Comparison of ENCODE assay signal across 9 cellular contexts in the genomic region with DNA sequence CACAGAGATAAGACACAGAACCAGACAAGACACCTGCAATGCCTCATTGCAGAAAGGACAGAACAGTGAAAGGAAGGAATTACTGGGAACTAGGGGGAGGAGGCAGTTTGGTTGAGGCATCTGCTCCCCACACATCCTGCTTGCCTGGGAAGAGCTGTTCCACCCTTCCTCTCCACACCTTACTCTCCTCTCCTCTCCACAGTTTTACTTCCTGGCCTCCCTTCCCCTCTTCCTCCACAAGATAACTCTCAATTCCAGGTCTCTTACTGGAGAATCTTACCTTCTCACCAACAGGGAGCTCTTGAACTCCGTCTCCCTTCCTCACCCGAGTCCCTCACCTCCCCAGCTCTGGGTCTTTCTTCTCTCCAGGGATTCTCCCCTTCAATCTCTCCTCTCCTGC. TPM values are rescaled to one million over a fixed set of nuclear protein-coding genes. Genes with fewer than 3 reads are reported as not detected.
DNase-seq lines count a peak whose midpoint lies in the region; ATAC-seq and TF ChIP-seq lines count a peak whose summit lies in the region.
"Had no signal": no experiment of that assay in that cellular context is flagged by ENCODE, and none has a peak within 500 bp of the region (broad histone marks: within the 10 kb centered on the region; RNA-seq: fewer than 3 reads in every experiment).

No MANE protein-coding gene starts in this region.

- peak overlapping the region; percentile 93 for H3K4me3 Mint-ChIP-seq in stimulated activated naive CD8-positive, alpha-beta T cell treated with anti-CD3 and anti-CD28 coated beads, Interleukin-15, Interleukin-2, amounts not matched to agents 100 ng/mL and 50 ng/mL, for 24 hours

- no peaks in the 10 kb centered on the region for H3K27me3 Mint-ChIP-seq in stimulated activated naive CD8-positive, alpha-beta T cell treated with anti-CD3 and anti-CD28 coated beads, Interleukin-15, Interleukin-2, amounts not matched to agents 100 ng/mL and 50 ng/mL, for 24 hours

- H3K36me3 Mint-ChIP-seq in stimulated activated naive CD8-positive, alpha-beta T cell treated with anti-CD3 and anti-CD28 coated beads, Interleukin-15, Interleukin-2, amounts not matched to agents 100 ng/mL and 50 ng/mL, for 24 hours (ENCODE audit: low read depth), result peaks cover 60% of the 10 kb centered on the region

- H3K4me3 ChIP-seq in gastroesophageal sphincter (no peak overlapping the region), lower leg skin (ENCODE audit: low read depth, poor library complexity, severe bottlenecking) (no peak overlapping the region), tibial artery (no peak overlapping the region)

- H3K27me3 ChIP-seq in gastroesophageal sphincter, result no peaks in the 10 kb centered on the region
- no peaks in the 10 kb centered on the region for H3K27me3 ChIP-seq in tibial artery
- H3K27me3 ChIP-seq: foreskin keratinocyte had no signal

- H3K4me1 Mint-ChIP-seq in stimulated activated naive CD8-positive, alpha-beta T cell treated with anti-CD3 and anti-CD28 coated beads, Interleukin-15, Interleukin-2, amounts not matched to agents 100 ng/mL and 50 ng/mL, for 24 hours (ENCODE audit: low read depth), result peaks cover 62% of the 10 kb centered on the region

- H3K27ac ChIP-seq in gastroesophageal sphincter (peak overlapping the region in 3 of 4 donors; percentile 95 to 96 (median 96)), tibial artery (peak overlapping the region in 1 of 2 donors; percentile 93)
- H3K27ac ChIP-seq: foreskin keratinocyte had no signal

- WGBS in gastroesophageal sphincter (ENCODE audit: low coverage in 1 of 2), 2 donors, result 75 to 82% methylated on average over 2 of the region's 2 CpGs
- 77 to 80% methylated on average over 2 of the region's 2 CpGs for WGBS in lower leg skin, 2 donors

- peaks cover 0 to 51% of the 10 kb centered on the region in 2 donors for H3K36me3 ChIP-seq in gastroesophageal sphincter
- H3K36me3 ChIP-seq in tibial artery, result peaks cover 29 to 52% (median 37%) of the 10 kb centered on the region in 3 donors

- ATAC-seq in stimulated activated naive CD8-positive, alpha-beta T cell treated with anti-CD3 and anti-CD28 coated beads, Interleukin-15, Interleukin-2, amounts not matched to agents 100 U/mL and 50 U/mL, for 24 hours, result no peak
- ATAC-seq in gastroesophageal sphincter, result no peak

- H3K4me1 ChIP-seq in gastroesophageal sphincter (peaks cover 6 to 46% (median 16%) of the 10 kb centered on the region in 3 donors), tibial artery (peaks cover 0 to 32% (median 27%) of the 10 kb centered on the region in 4 donors)

- H3K9me3 Mint-ChIP-seq in stimulated activated naive CD8-positive, alpha-beta T cell treated with anti-CD3 and anti-CD28 coated beads, Interleukin-15, Interleukin-2, amounts not matched to agents 100 ng/mL and 50 ng/mL, for 24 hours, result no peaks in the 10 kb centered on the region

- H3K9me3 ChIP-seq in gastroesophageal sphincter, result no peaks in the 10 kb centered on the region
- H3K9me3 ChIP-seq in tibial artery, result no peaks in the 10 kb centered on the region

- TF ChIP-seq EP300 in gastroesophageal sphincter (IDR thresholded peaks at IDR 0.05), result no peak

- DNase-seq in stimulated activated naive CD8-positive, alpha-beta T cell treated with anti-CD3 and anti-CD28 coated beads, Interleukin-15, Interleukin-2, amounts not matched to agents 100 U/mL and 50 U/mL, for 24 hours, result no peak
- DNase-seq in lower leg skin (ENCODE audit: low spot score in 2 of 2), result no peak
- no peak for DNase-seq in tibial artery
- no peak for DNase-seq in SK-N-DZ (ENCODE audit: low spot score)
- DNase-seq: DMS 273 treated with DMSO at 0.1 percent for 48 hours; stimulated activated CD4-positive, alpha-beta T cell treated with anti-CD3 and anti-CD28 coated beads, Interleukin-4, amount 100 ng/mL, for 24 hours had no signal

- intact Hi-C loops in lower leg skin (cut with DNase I; ENCODE audit: low total_unique reads) (no loop called here), tibial artery (cut with DNase I; ENCODE audit: low total_unique reads) (loop anchor here (10.0 kb wide), 1 partner anchor 191 kb away; the partner anchor contains the start of genes CFAP57 and EBNA1BP2)

- peak overlapping the region; percentile 89 for H3K27ac Mint-ChIP-seq in stimulated activated naive CD8-positive, alpha-beta T cell treated with anti-CD3 and anti-CD28 coated beads, Interleukin-15, Interleukin-2, amounts not matched to agents 100 ng/mL and 50 ng/mL, for 24 hours

- TF ChIP-seq CTCF in gastroesophageal sphincter (IDR thresholded peaks at IDR 0.05), result no peak
- no peak for TF ChIP-seq CTCF in lower leg skin (IDR thresholded peaks at IDR 0.05)
- TF ChIP-seq CTCF in tibial artery (IDR thresholded peaks at IDR 0.05), result no peak

- TF ChIP-seq POLR2A in gastroesophageal sphincter (IDR thresholded peaks at IDR 0.05) (no peak), lower leg skin (IDR thresholded peaks at IDR 0.05) (no peak)

RNA-seq across cellular contexts. Expression of gene ELOVL1, which starts 2.1 kb away (rescaled TPM):
- total RNA-seq in gastroesophageal sphincter, result 10 to 100 TPM; 26.3 to 65.0 (median 41.0) TPM
- 100 to 1,000 TPM; 359 to 592 (median 401) TPM for total RNA-seq in lower leg skin
- polyA plus RNA-seq in SK-N-DZ (2014; cell fraction: cytosol; rRNA removed), result 24.1 and 28.3 TPM in 2 replicates
- 41.1 and 43.7 TPM in 2 replicates for polyA plus RNA-seq in SK-N-DZ (2014; cell fraction: nucleus; rRNA removed)

RNA-seq across cellular contexts. Expression of gene CDC20, which starts 6.9 kb away (rescaled TPM):
- total RNA-seq in gastroesophageal sphincter, result under 1 TPM in 3 of 4 donors, not detected in 1; 0.42 to 0.69 (median 0.54) TPM
- 10 to 100 TPM in 1 of 4 donors, 1 to 10 TPM in 3; 2.7 to 12.1 (median 6.5) TPM for total RNA-seq in lower leg skin
- 162 and 165 TPM in 2 replicates for polyA plus RNA-seq in SK-N-DZ (2014; cell fraction: cytosol; rRNA removed)
- 94.2 and 103 TPM in 2 replicates for polyA plus RNA-seq in SK-N-DZ (2014; cell fraction: nucleus; rRNA removed)

RNA-seq across cellular contexts. Expression of gene MED8, which starts 23.9 kb away (rescaled TPM):
- total RNA-seq in gastroesophageal sphincter (10 to 100 TPM; 31.4 to 41.1 (median 33.6) TPM), lower leg skin (10 to 100 TPM; 43.6 to 58.4 (median 50.8) TPM)
- polyA plus RNA-seq in SK-N-DZ (2014; cell fraction: cytosol; rRNA removed), result 45.9 and 52.7 TPM in 2 replicates
- 36.1 and 38.8 TPM in 2 replicates for polyA plus RNA-seq in SK-N-DZ (2014; cell fraction: nucleus; rRNA removed)

RNA-seq across cellular contexts. Expression of gene SZT2, which starts 24.0 kb away (rescaled TPM):
- total RNA-seq in gastroesophageal sphincter (10 to 100 TPM; 13.1 to 40.0 (median 35.1) TPM), lower leg skin (10 to 100 TPM; 33.2 to 75.3 (median 42.0) TPM)
- 5.3 and 6.7 TPM in 2 replicates for polyA plus RNA-seq in SK-N-DZ (2014; cell fraction: cytosol; rRNA removed)
- 18.1 and 31.9 TPM in 2 replicates for polyA plus RNA-seq in SK-N-DZ (2014; cell fraction: nucleus; rRNA removed)

RNA-seq across cellular contexts. Expression of gene MPL, which starts 28.1 kb away (rescaled TPM):
- 1 to 10 TPM in 1 of 4 donors, under 1 TPM in 1, not detected in 2; 0.27 to 1.1 TPM for total RNA-seq in gastroesophageal sphincter
- total RNA-seq in lower leg skin, result under 1 TPM in 1 of 4 donors, not detected in 3; 0.15 TPM
- polyA plus RNA-seq in SK-N-DZ (2014; cell fraction: cytosol; rRNA removed), result not detected in 2 replicates
- not detected in 2 replicates for polyA plus RNA-seq in SK-N-DZ (2014; cell fraction: nucleus; rRNA removed)
- total RNA-seq: foreskin keratinocyte had no signal
- polyA plus RNA-seq: foreskin keratinocyte had no signal

Comparison
In these comparisons a context has a peak if more than half of its experiments do, and no peak if none do; other contexts are left out.
1. RNA of gene ELOVL1, which starts 2.1 kb away (total RNA-seq): 359 to 592 TPM in lower leg skin; 26.3 to 65.0 TPM in gastroesophageal sphincter; every median in the first group is over 4 times any median in the second.